8 cellular contexts compared by ENCODE assay signal in the genomic region with DNA sequence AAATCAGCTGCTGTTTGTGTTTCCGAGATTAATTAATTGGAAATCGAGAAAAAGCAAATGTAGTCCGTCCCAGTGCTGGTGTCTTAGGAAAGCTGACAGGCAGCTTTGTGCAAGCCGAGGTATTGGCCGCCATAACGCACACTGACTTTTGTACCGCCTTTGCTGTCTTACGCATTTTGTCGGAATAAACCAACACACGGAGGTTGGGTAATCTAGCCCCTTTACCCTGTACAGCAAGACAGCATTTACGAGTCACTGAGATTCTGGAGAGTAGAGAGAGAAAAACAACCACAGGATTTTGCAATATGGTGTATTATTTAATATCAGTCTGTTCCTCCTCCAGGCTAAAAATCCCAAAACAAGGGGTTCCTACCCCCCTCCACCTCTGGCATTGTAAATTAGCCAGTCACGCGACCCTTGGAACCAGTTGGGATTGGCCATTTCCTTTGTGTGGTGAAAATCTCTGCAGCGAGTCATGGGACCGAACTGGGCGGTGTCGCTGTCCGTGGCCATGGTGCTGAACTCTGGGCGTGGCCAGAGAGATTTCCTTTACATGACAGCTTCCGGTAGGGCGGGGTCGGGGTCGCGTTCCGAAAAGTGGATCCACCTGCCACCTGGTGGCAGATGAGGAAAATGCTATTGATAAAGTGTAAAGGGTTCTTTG. TPM values are rescaled to one million over a fixed set of nuclear protein-coding genes. Genes with fewer than 3 reads are reported as not detected.
DNase-seq lines count a peak whose midpoint lies in the region; ATAC-seq and TF ChIP-seq lines count a peak whose summit lies in the region.

No MANE protein-coding gene starts in this region.

- no peak overlapping the region for H4K91ac ChIP-seq in neuronal stem cell (ENCODE audit: low read depth, low read length, poor library complexity)

- no peak overlapping the region for H3K18ac ChIP-seq in neuronal stem cell (ENCODE audit: low read length)

- H3K27me3 ChIP-seq in MM.1S (replicated peaks; ENCODE audit: insufficient read depth, low read length), result no peaks in the 10 kb centered on the region
- H3K27me3 ChIP-seq in RWPE2 (ENCODE audit: insufficient read depth, poor library complexity, severe bottlenecking), result no peaks in the 10 kb centered on the region
- H3K27me3 ChIP-seq in neuronal stem cell (ENCODE audit: control insufficient read depth in 3 of 3, insufficient read depth in 3 of 3, low read depth in 1 of 3, low read length in 3 of 3), result no peaks in the 10 kb centered on the region
- no peaks in the 10 kb centered on the region for H3K27me3 ChIP-seq in thoracic aorta (replicated peaks; ENCODE audit: insufficient read depth)

- peak; percentile 84 for ATAC-seq in GM19463 (IDR thresholded peaks at IDR 0.05; ENCODE audit: unreplicated experiment)
- ATAC-seq in RWPE2 (ENCODE audit: low read depth), result peak; percentile 87
- peak; percentile 51 for ATAC-seq in thoracic aorta (ENCODE audit: insufficient number of reproducible peaks, low FRiP score, low read depth)

- H2AFZ ChIP-seq in MM.1S (ENCODE audit: low read length) (peak overlapping the region; percentile 59), neuronal stem cell (ENCODE audit: low read length) (peak overlapping the region; percentile 76)

- H3K27ac ChIP-seq in MM.1S (ENCODE audit: low read length) (peak overlapping the region; percentile 55; the same call in 1 of the 2 replicates), RWPE2 (ENCODE audit: poor library complexity, severe bottlenecking) (peak overlapping the region; percentile 42), neuronal stem cell (replicated peaks; ENCODE audit: low read length) (peak overlapping the region; percentile 24), thoracic aorta (no peak overlapping the region)

- no peak overlapping the region for H4K8ac ChIP-seq in neuronal stem cell (ENCODE audit: low read depth, low read length)

- H3K4me2 ChIP-seq in MM.1S (ENCODE audit: low read depth, low read length) (peak overlapping the region; percentile 38), neuronal stem cell (ENCODE audit: insufficient read depth, low read length, poor library complexity, severe bottlenecking) (peak overlapping the region; percentile 75)

- H3K36me3 ChIP-seq in MM.1S (replicated peaks; ENCODE audit: insufficient read depth, low read length), result no peaks in the 10 kb centered on the region
- no peaks in the 10 kb centered on the region for H3K36me3 ChIP-seq in RWPE2 (ENCODE audit: low read depth)
- no peaks in the 10 kb centered on the region for H3K36me3 ChIP-seq in neuronal stem cell (replicated peaks in 1 of 2; ENCODE audit: control insufficient read depth in 2 of 2, insufficient read depth in 2 of 2, low read length in 2 of 2)
- H3K36me3 ChIP-seq in thoracic aorta, result no peaks in the 10 kb centered on the region

- H3F3A ChIP-seq in MM.1S (ENCODE audit: insufficient read depth, low read length), result no peaks in the 10 kb centered on the region

- no peak overlapping the region for H2BK5ac ChIP-seq in neuronal stem cell (ENCODE audit: low read length)

- WGBS in neuronal stem cell (ENCODE audit: extremely low coverage in 2 of 2, insufficient read length in 2 of 2, insufficient replicate concordance in 1 of 2), 2 donors, result no CpG with 5 or more reads among the region's 25 CpGs

- no peaks in the 10 kb centered on the region for H4K20me1 ChIP-seq in MM.1S (ENCODE audit: insufficient read depth, low read length)

- no peak overlapping the region for H3K14ac ChIP-seq in neuronal stem cell (ENCODE audit: low read length)

- peak overlapping the region; percentile 67 for H3K9ac ChIP-seq in MM.1S (ENCODE audit: low read length)
- no peak overlapping the region for H3K9ac ChIP-seq in neuronal stem cell (ENCODE audit: low read depth, low read length, poor library complexity)

- H3K9me3 ChIP-seq in MM.1S (replicated peaks; ENCODE audit: insufficient read depth, low read length) (no peaks in the 10 kb centered on the region), RWPE2 (ENCODE audit: severe bottlenecking) (no peaks in the 10 kb centered on the region), neuronal stem cell (replicated peaks in 1 of 2; ENCODE audit: control insufficient read depth in 2 of 2, insufficient read depth in 1 of 2, low read depth in 1 of 2, low read length in 2 of 2) (no peaks in the 10 kb centered on the region), thoracic aorta (no peaks in the 10 kb centered on the region)

- H3K4me1 ChIP-seq in MM.1S (ENCODE audit: low read length), result no peaks in the 10 kb centered on the region
- H3K4me1 ChIP-seq in RWPE2 (ENCODE audit: insufficient read depth, poor library complexity, severe bottlenecking), result peaks cover 9% of the 10 kb centered on the region
- H3K4me1 ChIP-seq in neuronal stem cell (ENCODE audit: control insufficient read depth in 2 of 2, insufficient read depth in 1 of 2, low read depth in 1 of 2, low read length in 2 of 2), result peaks cover 4 to 5% of the 10 kb centered on the region in 2 donors
- peaks cover 0 to 10% of the 10 kb centered on the region in 2 donors for H3K4me1 ChIP-seq in thoracic aorta (ENCODE audit: control insufficient read depth in 1 of 2, low read depth in 2 of 2)

- H2BK120ac ChIP-seq in neuronal stem cell (ENCODE audit: low read depth, low read length), result no peak overlapping the region

- no peaks in the 10 kb centered on the region for H3K9me2 ChIP-seq in MM.1S (replicated peaks; ENCODE audit: insufficient read depth, low read length)

- H3K4ac ChIP-seq in neuronal stem cell (ENCODE audit: low read length), result no peak overlapping the region

- no peaks in the 10 kb centered on the region for H3K79me1 ChIP-seq in neuronal stem cell (ENCODE audit: low read depth, low read length)

- peak; percentile 83 for DNase-seq in AG20443 (ENCODE audit: low spot score)
- DNase-seq in MM.1S, result peak; percentile 96
- peak; percentile 97 for DNase-seq in RWPE2 (ENCODE audit: low spot score)
- peak; percentile 66 for DNase-seq in activated naive CD4-positive, alpha-beta T cell treated with Interleukin-2 at 50 U/mL for 16 hours
- DNase-seq in glomerular visceral epithelial cell (ENCODE audit: extremely low spot score), result peak; percentile 82
- DNase-seq in neuronal stem cell (ENCODE audit: low spot score), result peak; percentile 99
- DNase-seq in thoracic aorta (ENCODE audit: low spot score), result peak; percentile 45

- TF ChIP-seq CTCF in MM.1S (IDR thresholded peaks at IDR 0.05; ENCODE audit: low read length) (peak; percentile 71), RWPE2 (IDR thresholded peaks at IDR 0.05; ENCODE audit: poor library complexity, severe bottlenecking) (peak; percentile 89), thoracic aorta (IDR thresholded peaks at IDR 0.05) (peak; percentile 71)

- no peak overlapping the region for H2AK5ac ChIP-seq in neuronal stem cell (ENCODE audit: low read depth, low read length)

- no peak overlapping the region for H2BK12ac ChIP-seq in neuronal stem cell (ENCODE audit: low read length)

- H3K79me2 ChIP-seq in MM.1S (ENCODE audit: low read length), result no peaks in the 10 kb centered on the region

- H2BK15ac ChIP-seq in neuronal stem cell (ENCODE audit: low read length), result no peak overlapping the region

- no peak overlapping the region for H3K23ac ChIP-seq in neuronal stem cell (ENCODE audit: low read depth, low read length, poor library complexity)

- H3K4me3 ChIP-seq in MM.1S (ENCODE audit: low read length), result peak overlapping the region; percentile 65
- peak overlapping the region; percentile 43 for H3K4me3 ChIP-seq in RWPE2 (ENCODE audit: severe bottlenecking)
- H3K4me3 ChIP-seq in neuronal stem cell (ENCODE audit: low read length in 2 of 2), result peak overlapping the region; percentile 67 to 71
- peak overlapping the region; percentile 51 for H3K4me3 ChIP-seq in thoracic aorta

RNA-seq across cellular contexts. Expression of gene PCDHB1, which starts 10.3 kb away (rescaled TPM):
- polyA plus RNA-seq in neuronal stem cell (2013, experiment 1 of 2), result 0.01 TPM
- 0.01 TPM for polyA plus RNA-seq in neuronal stem cell (2013, experiment 2 of 2)
- total RNA-seq in thoracic aorta, result not detected

RNA-seq across cellular contexts. Expression of gene PCDHB2, which starts 53.5 kb away (rescaled TPM):
- 27.1 TPM for polyA plus RNA-seq in neuronal stem cell (2013, experiment 1 of 2)
- 27.3 TPM for polyA plus RNA-seq in neuronal stem cell (2013, experiment 2 of 2)
- total RNA-seq in thoracic aorta, result 1 to 10 TPM; 2.3 to 4.6 TPM

RNA-seq across cellular contexts. Expression of gene PCDHB3, which starts 59.4 kb away (rescaled TPM):
- polyA plus RNA-seq in neuronal stem cell (2013, experiment 1 of 2), result 1.6 TPM
- 1.9 TPM for polyA plus RNA-seq in neuronal stem cell (2013, experiment 2 of 2)
- 1 to 10 TPM; 2.3 to 3.7 TPM for total RNA-seq in thoracic aorta

Comparison
In these comparisons a context has a peak if more than half of its experiments do, and no peak if none do; other contexts are left out.
1. DNase-seq: peak in every context shown above with its lines; median percentile 99 in neuronal stem cell; 97 in RWPE2; 96 in MM.1S; 83 in AG20443; 82 in glomerular visceral epithelial cell; 66 in activated naive CD4-positive, alpha-beta T cell treated with Interleukin-2 at 50 U/mL for 16 hours; 45 in thoracic aorta.
2. H3K27ac ChIP-seq: peak in MM.1S (single experiment), RWPE2 (single experiment) and neuronal stem cell (single experiment); none in thoracic aorta (0 of 2).
3. Peak in every context shown above with its lines, with median percentiles within 50 percentile points of each other: ATAC-seq, H3K4me3 ChIP-seq and CTCF ChIP-seq.